ENCODE assay signal across 14 cellular contexts in the genomic region with DNA sequence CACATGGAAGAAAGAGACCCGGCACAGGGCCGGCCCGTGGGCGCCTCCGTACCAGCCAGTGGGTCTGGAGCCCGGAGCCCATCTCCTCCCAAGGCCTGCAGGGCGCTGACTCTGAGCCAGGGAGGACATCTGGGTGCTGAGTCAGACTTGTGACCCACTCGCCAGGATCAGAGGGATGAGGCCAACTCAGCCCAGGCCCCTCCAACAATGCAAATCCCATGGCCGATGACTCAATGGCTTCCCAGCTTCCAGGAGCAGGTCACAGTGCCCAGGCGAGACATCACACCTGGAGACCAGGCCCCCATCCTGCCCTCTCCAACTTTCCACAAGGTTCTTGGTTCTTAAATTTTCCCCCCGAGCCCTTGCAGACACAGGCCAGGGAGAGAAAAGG.
A peak's percentile ranks its signal among the peaks of the same experiment; 100 is the strongest.
DNase-seq lines count a peak whose midpoint lies in the region; ATAC-seq and TF ChIP-seq lines count a peak whose summit lies in the region.
"Had no signal": no experiment of that assay in that cellular context is flagged by ENCODE, and none has a peak within 500 bp of the region (broad histone marks: within the 10 kb centered on the region; RNA-seq: fewer than 3 reads in every experiment).

No MANE protein-coding gene starts in this region.

- intact Hi-C loops in mammary epithelial cell (cut with micrococcal nuclease), result loop anchor here (2.0 kb wide), 2 partner anchors 95 to 129 kb away; a partner anchor contains a TSS

- H3K27ac ChIP-seq in SJSA1 (no peak overlapping the region), fibroblast of lung (ENCODE audit: insufficient read depth, low read length) (peak overlapping the region; percentile 19), mammary epithelial cell (ENCODE audit: insufficient read depth, low read depth, low read length) (no peak overlapping the region)

- peaks cover 39% of the 10 kb centered on the region for H3K36me3 Mint-ChIP-seq in osteocyte (ENCODE audit: unreplicated experiment)
- no peaks in the 10 kb centered on the region for H3K36me3 Mint-ChIP-seq in stimulated activated memory B cell treated with anti-CD40 and anti-IgM and Interleukin-4, amounts not matched to agents 10 μg/mL and 1 μg/mL and 100 μg/mL, for 72 hours
- H3K36me3 Mint-ChIP-seq: activated naive CD4-positive, alpha-beta T cell treated with anti-CD3 and anti-CD28 coated beads, Interleukin-2, amount 50 U/mL, for 72 hours had no signal

- no peak overlapping the region for H3K4me3 Mint-ChIP-seq in osteocyte (ENCODE audit: unreplicated experiment)
- no peak overlapping the region for H3K4me3 Mint-ChIP-seq in stimulated activated memory B cell treated with anti-CD40 and anti-IgM and Interleukin-4, amounts not matched to agents 10 μg/mL and 1 μg/mL and 100 μg/mL, for 72 hours
- H3K4me3 Mint-ChIP-seq: activated B cell treated with CpG ODN at 0.5 μM for 24 hours; CD4-positive, CD25-positive, alpha-beta regulatory T cell; nephron progenitor cell had no signal

- peaks cover 14% of the 10 kb centered on the region for H3K4me1 ChIP-seq in SJSA1 (replicated peaks)
- peaks cover 35% of the 10 kb centered on the region for H3K4me1 ChIP-seq in fibroblast of lung (ENCODE audit: control insufficient read depth, extremely low read depth, insufficient read depth, low read length)
- H3K4me1 ChIP-seq in mammary epithelial cell (ENCODE audit: insufficient read depth, low read length), result no peaks in the 10 kb centered on the region

- H3K4me3 ChIP-seq in SJSA1 (no peak overlapping the region), fibroblast of lung (replicated peaks in 1 of 4; ENCODE audit: control extremely low read depth in 1 of 4, insufficient read depth in 1 of 4, low read depth in 3 of 4, low read length in 4 of 4) (no peak overlapping the region), mammary epithelial cell (replicated peaks in 1 of 3; ENCODE audit: insufficient read depth in 1 of 3, low read depth in 2 of 3, low read length in 3 of 3) (no peak overlapping the region)
- H3K4me3 ChIP-seq: GM12878 had no signal

- WGBS in mammary epithelial cell (ENCODE audit: low coverage, missing lambda C conversion rate), result 72% methylated on average over 10 of the region's 11 CpGs

- BruUV-seq in mammary epithelial cell (replicated peaks; lab: Mats Ljungman, UMichigan), result no TSS peak

- peak overlapping the region; percentile 18 for H3K27ac Mint-ChIP-seq in osteocyte (ENCODE audit: unreplicated experiment)
- H3K27ac Mint-ChIP-seq in stimulated activated memory B cell treated with anti-CD40 and anti-IgM and Interleukin-4, amounts not matched to agents 10 μg/mL and 1 μg/mL and 100 μg/mL, for 72 hours, result no peak overlapping the region
- H3K27ac Mint-ChIP-seq: activated B cell treated with CpG ODN at 0.5 μM for 24 hours had no signal

- peak; percentile 63 for DNase-seq in Ammon's horn (ENCODE audit: low spot score)
- DNase-seq in SJSA1 (ENCODE audit: low read depth in 1 of 2, low spot score in 2 of 2), result peak; percentile 29 to 61
- peak; percentile 79 to 95 for DNase-seq in fibroblast of lung (ENCODE audit: low read depth in 2 of 2)
- no peak for DNase-seq in osteocyte (ENCODE audit: extremely low spot score, unreplicated experiment)
- DNase-seq in HuH-7.5 (ENCODE audit: low spot score), result no peak
- no peak for DNase-seq in mammary epithelial cell
- DNase-seq: activated B cell treated with CpG ODN at 0.5 μM for 24 hours; CD4-positive, CD25-positive, alpha-beta regulatory T cell; NCI-H1105 treated with DMSO at 0.1 percent for 48 hours; nephron progenitor cell had no signal

- H3K27me3 ChIP-seq in SJSA1 (replicated peaks) (no peaks in the 10 kb centered on the region), fibroblast of lung (ENCODE audit: control insufficient read depth, insufficient read depth, low read length) (no peaks in the 10 kb centered on the region), mammary epithelial cell (ENCODE audit: insufficient read depth, low read length) (no peaks in the 10 kb centered on the region)

- H3K79me2 ChIP-seq in fibroblast of lung (ENCODE audit: control insufficient read depth, insufficient read depth, low read length) (no peaks in the 10 kb centered on the region), mammary epithelial cell (ENCODE audit: insufficient read depth, low read length) (no peaks in the 10 kb centered on the region)

- in situ Hi-C loops in mammary epithelial cell (cut with MboI; ENCODE audit: low sequenced_read_pairs in 2 of 2), result loop anchor here (5.0 to 10.0 kb wide), 2 partner anchors 409 to 417 kb away; no protein-coding TSS in a partner anchor

- H3K9ac ChIP-seq in fibroblast of lung (ENCODE audit: insufficient read depth, low read length) (no peak overlapping the region), mammary epithelial cell (ENCODE audit: insufficient read depth, low read length) (no peak overlapping the region)

- H3K9me3 Mint-ChIP-seq in osteocyte (ENCODE audit: unreplicated experiment), result no peaks in the 10 kb centered on the region
- no peaks in the 10 kb centered on the region for H3K9me3 Mint-ChIP-seq in stimulated activated memory B cell treated with anti-CD40 and anti-IgM and Interleukin-4, amounts not matched to agents 10 μg/mL and 1 μg/mL and 100 μg/mL, for 72 hours
- H3K9me3 Mint-ChIP-seq: activated B cell treated with CpG ODN at 0.5 μM for 24 hours; activated naive CD4-positive, alpha-beta T cell treated with anti-CD3 and anti-CD28 coated beads, Interleukin-2, amount 50 U/mL, for 72 hours; CD4-positive, CD25-positive, alpha-beta regulatory T cell; nephron progenitor cell had no signal

- H2AFZ ChIP-seq in fibroblast of lung (ENCODE audit: low read length), result no peak overlapping the region
- H2AFZ ChIP-seq in mammary epithelial cell (ENCODE audit: low read depth, low read length), result no peak overlapping the region

- no peak for ATAC-seq in stimulated activated memory B cell treated with anti-CD40 and anti-IgM and Interleukin-4, amounts not matched to agents 10 μg/mL and 1 μg/mL and 100 μg/mL, for 72 hours
- ATAC-seq in GM21529 (IDR thresholded peaks at IDR 0.05; ENCODE audit: unreplicated experiment), result no peak
- ATAC-seq: activated naive CD4-positive, alpha-beta T cell treated with anti-CD3 and anti-CD28 coated beads, Interleukin-2, amount 50 U/mL, for 72 hours; GM12878 had no signal

- H4K20me1 ChIP-seq in fibroblast of lung (ENCODE audit: control insufficient read depth, extremely low read depth, insufficient read depth, low read length) (no peaks in the 10 kb centered on the region), mammary epithelial cell (ENCODE audit: insufficient read depth, low read length) (no peaks in the 10 kb centered on the region)

- no peaks in the 10 kb centered on the region for H3K9me3 ChIP-seq in SJSA1 (replicated peaks)
- H3K9me3 ChIP-seq in fibroblast of lung (ENCODE audit: control insufficient read depth, insufficient read depth, low read depth, low read length), result no peaks in the 10 kb centered on the region
- no peaks in the 10 kb centered on the region for H3K9me3 ChIP-seq in mammary epithelial cell (replicated peaks; ENCODE audit: insufficient read depth, low read length)

- no peak for TF ChIP-seq CTCF in fibroblast of lung (conservative IDR thresholded peaks at IDR 0.05 in 1 of 2, IDR thresholded peaks at IDR 0.05 in 1 of 2; ENCODE audit: low read depth in 1 of 2, low read length in 2 of 2)
- no peak for TF ChIP-seq CTCF in osteocyte (IDR thresholded peaks at IDR 0.05)
- no peak for TF ChIP-seq CTCF in mammary epithelial cell (conservative IDR thresholded peaks at IDR 0.05 in 1 of 2, IDR thresholded peaks at IDR 0.05 in 1 of 2; ENCODE audit: extremely low read depth in 1 of 2, insufficient read depth in 1 of 2, low read depth in 1 of 2, low read length in 2 of 2)

- peaks cover 68% of the 10 kb centered on the region for H3K4me1 Mint-ChIP-seq in osteocyte (ENCODE audit: unreplicated experiment)
- H3K4me1 Mint-ChIP-seq in stimulated activated memory B cell treated with anti-CD40 and anti-IgM and Interleukin-4, amounts not matched to agents 10 μg/mL and 1 μg/mL and 100 μg/mL, for 72 hours, result peaks cover 5% of the 10 kb centered on the region
- H3K4me1 Mint-ChIP-seq: activated B cell treated with CpG ODN at 0.5 μM for 24 hours had no signal

- CTCF ChIA-PET in mammary epithelial cell (lab: Charles Lee; ENCODE audit: low non-redundant PET), result no interaction called here

- no peaks in the 10 kb centered on the region for H3K27me3 Mint-ChIP-seq in osteocyte (ENCODE audit: unreplicated experiment)
- no peaks in the 10 kb centered on the region for H3K27me3 Mint-ChIP-seq in stimulated activated memory B cell treated with anti-CD40 and anti-IgM and Interleukin-4, amounts not matched to agents 10 μg/mL and 1 μg/mL and 100 μg/mL, for 72 hours
- H3K27me3 Mint-ChIP-seq: activated B cell treated with CpG ODN at 0.5 μM for 24 hours; CD4-positive, CD25-positive, alpha-beta regulatory T cell had no signal

- H3K4me2 ChIP-seq in fibroblast of lung (ENCODE audit: extremely low read depth, insufficient read depth, low read length) (no peak overlapping the region), mammary epithelial cell (ENCODE audit: insufficient read depth, low read depth, low read length) (no peak overlapping the region)

- H3K36me3 ChIP-seq in SJSA1 (peaks cover 33% of the 10 kb centered on the region), fibroblast of lung (ENCODE audit: control insufficient read depth, insufficient read depth, low read length) (peaks cover 12% of the 10 kb centered on the region), mammary epithelial cell (ENCODE audit: insufficient read depth, low read length) (no peaks in the 10 kb centered on the region)

- dilution Hi-C loops in mammary epithelial cell (cut with HindIII; ENCODE audit: low sequenced_read_pairs), result loop anchor here (5.0 kb wide), 2 partner anchors 87 to 412 kb away; no protein-coding TSS in a partner anchor

Comparison
In these comparisons a context has a peak if more than half of its experiments do, and no peak if none do; other contexts are left out.
1. DNase-seq: peak in Ammon's horn (single experiment), SJSA1 (2 of 2) and fibroblast of lung (2 of 2); none in osteocyte (single experiment), HuH-7.5 (single experiment) and mammary epithelial cell (single experiment).